In the genomic region with DNA sequence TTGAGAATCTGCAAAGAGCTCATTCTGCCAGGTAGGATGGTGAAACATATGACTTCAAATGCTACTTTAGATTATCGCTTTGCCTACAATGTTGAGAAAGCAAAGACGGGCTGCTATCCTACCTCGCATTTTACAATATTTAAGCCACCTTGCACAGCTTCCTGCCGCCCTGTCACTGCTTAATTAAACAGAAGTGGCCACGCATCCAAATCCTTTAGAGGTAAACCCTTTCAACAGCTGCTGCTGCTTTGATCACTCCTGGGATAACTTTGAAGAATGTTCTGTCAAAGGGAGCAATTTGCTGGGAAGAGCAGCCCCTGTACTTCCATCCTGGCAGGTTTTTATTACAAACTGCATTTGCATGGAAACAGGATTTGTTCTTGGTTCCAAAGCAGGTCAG, we compare ENCODE assay signal across 1 cellular context.
TF ChIP-seq lines count a peak whose summit lies in the region.

No MANE protein-coding gene starts in this region.

TF ChIP-seq in HepG2, 621 proteins besides CTCF, POLR2A, EP300 and RAD21:
- TF ChIP-seq ZNF512B (CRISPR knock-in tag; IDR thresholded peaks at IDR 0.05; ENCODE audit: borderline replicate concordance) (no peak), NKX3-1 (CRISPR knock-in tag; IDR thresholded peaks at IDR 0.05) (no peak), EZH2 (conservative IDR thresholded peaks at IDR 0.05; ENCODE audit: low read depth, low read length) (0 out of 2 replicates have a peak, but pooled peaks have one; percentile 34), ZFP41 (CRISPR knock-in tag; IDR thresholded peaks at IDR 0.05; ENCODE audit: borderline replicate concordance) (no peak), ZNF558 (CRISPR knock-in tag; IDR thresholded peaks at IDR 0.05; ENCODE audit: borderline replicate concordance) (no peak)
- TF ChIP-seq, protein P1, sequence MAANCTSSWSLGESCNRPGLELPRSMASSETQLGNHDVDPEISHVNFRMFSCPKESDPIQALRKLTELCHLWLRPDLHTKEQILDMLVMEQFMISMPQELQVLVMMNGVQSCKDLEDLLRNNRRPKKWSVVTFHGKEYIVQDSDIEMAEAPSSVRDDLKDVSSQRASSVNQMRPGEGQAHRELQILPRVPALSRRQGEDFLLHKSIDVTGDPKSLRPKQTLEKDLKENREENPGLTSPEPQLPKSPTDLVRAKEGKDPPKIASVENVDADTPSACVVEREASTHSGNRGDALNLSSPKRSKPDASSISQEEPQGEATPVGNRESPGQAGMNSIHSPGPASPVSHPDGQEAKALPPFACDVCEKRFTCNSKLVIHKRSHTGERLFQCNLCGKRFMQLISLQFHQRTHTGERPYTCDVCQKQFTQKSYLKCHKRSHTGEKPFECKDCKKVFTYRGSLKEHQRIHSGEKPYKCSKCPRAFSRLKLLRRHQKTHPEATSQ (CRISPR knock-in tag; IDR thresholded peaks at IDR 0.05; ENCODE audit: borderline replicate concordance): no peak
